In the genomic region with DNA sequence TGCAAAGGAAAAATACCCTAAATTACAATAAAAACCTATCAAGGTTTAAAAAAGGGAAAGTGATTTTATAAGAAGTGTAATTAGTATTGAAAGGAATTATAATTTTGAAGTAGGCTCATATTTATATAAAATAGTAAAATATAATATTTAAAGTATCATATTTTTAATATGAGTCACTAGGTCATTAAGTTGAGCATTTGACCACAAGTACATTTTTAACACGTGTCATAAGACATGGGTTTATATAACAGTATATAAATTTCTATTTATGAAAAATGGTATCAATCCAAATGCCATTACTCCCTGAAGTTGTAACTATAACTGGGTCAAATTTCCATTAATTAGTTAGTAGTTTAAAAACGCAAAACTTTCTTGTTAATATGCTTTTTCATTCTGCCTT, we compare ENCODE assay signal across 21 cellular contexts.
"Had no signal": no experiment of that assay in that cellular context is flagged by ENCODE, and none has a peak within 500 bp of the region (broad histone marks: within the 10 kb centered on the region; RNA-seq: fewer than 3 reads in every experiment).

No MANE protein-coding gene starts in this region.

- FAIRE-seq: small intestine, TTC549 had no signal

- H3K9me3 ChIP-seq: neutrophil had no signal

- H3K27ac ChIP-seq: breast epithelium, epithelial cell of prostate, neutrophil, tibial nerve had no signal

- H3K27me3 ChIP-seq: breast epithelium, neutrophil, tibial nerve had no signal

- H3K4me3 ChIP-seq: breast epithelium, tibial nerve had no signal

- ATAC-seq: activated CD8-positive, alpha-beta T cell treated with anti-CD3 and anti-CD28 coated beads, Interleukin-2, amount 10 ng/mL, durations not matched to agents 7 days and 5 days; natural killer cell had no signal

- DNase-seq: activated B cell treated with CpG ODN at 0.5 μM for 24 hours; activated CD4-positive, alpha-beta T cell treated with anti-CD3 and anti-CD28 coated beads for 48 hours; activated CD8-positive, alpha-beta memory T cell treated with anti-CD3 and anti-CD28 coated beads, Interleukin-2, amount 50 U/mL, for 4 hours; activated CD8-positive, alpha-beta T cell treated with anti-CD3 and anti-CD28 coated beads, Interleukin-2, amount 10 ng/mL, durations not matched to agents 7 days and 5 days; activated effector memory CD4-positive, alpha-beta T cell treated with anti-CD3 and anti-CD28 coated beads, Interleukin-2, amount 50 U/mL, for 16 hours; activated T-cell treated with anti-CD3 and anti-CD28 coated beads, Interleukin-2, amount 50 U/mL, for 48 hours; anterior cingulate cortex; kidney glomerular epithelial cell; mesendoderm; natural killer cell; retina; small intestine; stimulated activated CD4-positive, alpha-beta T cell treated with anti-CD3 and anti-CD28 coated beads, Interleukin-4, amount 100 ng/mL, for 24 hours; stimulated activated naive CD4-positive, alpha-beta T cell; substantia nigra; SW 1271 had no signal

- H3K4me1 ChIP-seq: breast epithelium, tibial nerve had no signal

- H3K36me3 ChIP-seq: breast epithelium, neutrophil, tibial nerve had no signal
